ENCODE assay signal across 1 cellular context in genomic region chr5:176626876-176627236, GRCh38.
TF ChIP-seq lines count a peak whose summit lies in the region.

No MANE protein-coding gene starts in this region.

TF ChIP-seq in GM23338, 12 proteins besides CTCF, POLR2A, EP300 and RAD21 (continued from another document):
- TF ChIP-seq ZNF462 (CRISPR knock-in tag; IDR thresholded peaks at IDR 0.05) (no peak), EZH2 (IDR thresholded peaks at IDR 0.05; ENCODE audit: low read depth, unreplicated experiment) (no peak), ZNF114 (CRISPR knock-in tag; IDR thresholded peaks at IDR 0.05) (no peak), STAT1 (IDR thresholded peaks at IDR 0.05; ENCODE audit: unreplicated experiment) (no peak), REST (IDR thresholded peaks at IDR 0.05; ENCODE audit: unreplicated experiment) (no peak), EZH2phosphoT487 (IDR thresholded peaks at IDR 0.05; ENCODE audit: unreplicated experiment) (no peak), JUNB (IDR thresholded peaks at IDR 0.05; ENCODE audit: unreplicated experiment) (no peak)
